Comparison of ENCODE assay signal across 38 cellular contexts in genomic region chr11:5174934-5175333, GRCh38. TPM values are rescaled to one million over a fixed set of nuclear protein-coding genes. Genes with fewer than 3 reads are reported as not detected.
"Had no signal": no experiment of that assay in that cellular context is flagged by ENCODE, and none has a peak within 500 bp of the region (broad histone marks: within the 10 kb centered on the region; RNA-seq: fewer than 3 reads in every experiment).

No MANE protein-coding gene starts in this region.

- H3K4me3 ChIP-seq: MG63 had no signal

- H3K36me3 ChIP-seq: MG63 had no signal

- H3K27me3 ChIP-seq: MG63 had no signal

- DNase-seq: Karpas-422, Kasumi-1, MG63, MM.1S, MV-4-11, NCI-H1048, NCI-H1092, NCI-H1105, NCI-H1105 treated with DMSO at 0.1 percent for 48 hours, NCI-H1417, NCI-H1417 treated with DMSO at 0.1 percent for 48 hours, NCI-H1436, NCI-H1436 treated with DMSO at 0.1 percent for 48 hours, NCI-H146, NCI-H1694, NCI-H1694 treated with DMSO at 0.1 percent for 48 hours, NCI-H187, NCI-H187 treated with DMSO at 0.1 percent for 48 hours, NCI-H1930, NCI-H2029, NCI-H2029 treated with DMSO at 0.1 percent for 48 hours, NCI-H2081, NCI-H2081 treated with DMSO at 0.1 percent for 48 hours, NCI-H2107, NCI-H2171, NCI-H2171 treated with DMSO at 0.1 percent for 48 hours, NCI-H2227 treated with DMSO at 0.1 percent for 48 hours, NCI-H226, NCI-H345, NCI-H446, NCI-H446 treated with DMSO at 0.1 percent for 48 hours, NCI-H510A, NCI-H510A treated with DMSO at 0.1 percent for 48 hours, NCI-H524 had no signal

- H3K9me3 ChIP-seq: MG63 had no signal

RNA-seq across cellular contexts. Expression of gene OR52A1, which starts 20.4 kb away (rescaled TPM):
- total RNA-seq: LHCN-M2, M059J, MCF 10A, NCI-H460 had no signal

RNA-seq across cellular contexts. Expression of gene OR51V1, which starts 25.5 kb away (rescaled TPM):
- total RNA-seq: LHCN-M2, M059J, MCF 10A, NCI-H460 had no signal

RNA-seq across cellular contexts. Expression of gene OR52A5, which starts 36.8 kb away (rescaled TPM):
- total RNA-seq: LHCN-M2, M059J, MCF 10A, NCI-H460 had no signal

RNA-seq across cellular contexts. Expression of gene HBB, which starts 51.9 kb away (rescaled TPM):
- total RNA-seq: LHCN-M2, M059J, MCF 10A, NCI-H460 had no signal

RNA-seq across cellular contexts. Expression of gene HBD, which starts 59.3 kb away (rescaled TPM):
- total RNA-seq: LHCN-M2, MCF 10A, NCI-H460 had no signal
